21 cellular contexts compared by ENCODE assay signal in the genomic region with DNA sequence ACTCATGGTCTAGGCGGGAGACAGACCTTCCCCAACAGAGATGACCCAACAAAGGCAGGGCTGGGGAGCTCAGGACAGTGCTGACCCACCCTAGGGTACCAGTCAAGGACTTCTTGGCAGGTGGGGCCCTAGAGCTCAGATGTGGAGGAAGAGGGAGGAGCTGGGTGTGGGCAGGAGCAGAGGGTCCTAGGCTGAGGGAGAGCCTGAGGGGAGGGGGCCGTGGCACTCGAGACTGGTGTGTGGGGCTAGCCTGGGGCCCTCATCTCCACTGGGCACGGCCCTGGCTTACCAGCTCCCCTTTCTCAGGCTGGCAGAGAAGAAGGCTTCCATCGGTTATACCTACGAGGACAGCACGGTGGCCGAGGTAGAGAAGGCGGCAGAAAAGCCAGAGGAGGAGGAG. TPM values are rescaled to one million over a fixed set of nuclear protein-coding genes. Genes with fewer than 3 reads are reported as not detected.
DNase-seq lines count a peak whose midpoint lies in the region; ATAC-seq, FAIRE-seq and TF ChIP-seq lines count a peak whose summit lies in the region.
"Had no signal": no experiment of that assay in that cellular context is flagged by ENCODE, and none has a peak within 500 bp of the region (broad histone marks: within the 10 kb centered on the region; RNA-seq: fewer than 3 reads in every experiment).

No MANE protein-coding gene starts in this region.

- ATAC-seq in esophagus mucosa, result peak; percentile 11
- ATAC-seq in stimulated activated memory B cell treated with anti-CD40 and anti-IgM and Interleukin-4, amounts not matched to agents 10 μg/mL and 1 μg/mL and 100 μg/mL, for 72 hours, result no peak

- DNase-seq in H7, result peak; percentile 33
- DNase-seq in osteocyte (ENCODE audit: extremely low spot score, unreplicated experiment), result no peak
- DNase-seq in NCI-H2081 treated with DMSO at 0.1 percent for 48 hours (lab: John Stamatoyannopoulos, UW), result no peak
- no peak for DNase-seq in GM12891 (ENCODE audit: insufficient read length, low spot score)
- DNase-seq: CD8-positive, alpha-beta memory T cell; DMS79; NCI-H146; NCI-H2081; NCI-H510A treated with DMSO at 0.1 percent for 48 hours; NCI-H82; Peyer's patch; SHP77; SK-N-SH had no signal

- H3K9me3 Mint-ChIP-seq in stimulated activated memory B cell treated with anti-CD40 and anti-IgM and Interleukin-4, amounts not matched to agents 10 μg/mL and 1 μg/mL and 100 μg/mL, for 72 hours, result no peaks in the 10 kb centered on the region
- no peaks in the 10 kb centered on the region for H3K9me3 Mint-ChIP-seq in osteocyte (ENCODE audit: unreplicated experiment)
- H3K9me3 Mint-ChIP-seq: CD8-positive, alpha-beta memory T cell had no signal

- peaks cover 6% of the 10 kb centered on the region for H3K79me2 ChIP-seq in OCI-LY3 (ENCODE audit: low read length)

- H3K27me3 Mint-ChIP-seq in stimulated activated memory B cell treated with anti-CD40 and anti-IgM and Interleukin-4, amounts not matched to agents 10 μg/mL and 1 μg/mL and 100 μg/mL, for 72 hours, result no peaks in the 10 kb centered on the region
- no peaks in the 10 kb centered on the region for H3K27me3 Mint-ChIP-seq in osteocyte (ENCODE audit: unreplicated experiment)
- H3K27me3 Mint-ChIP-seq: CD8-positive, alpha-beta memory T cell had no signal

- H3K27me3 ChIP-seq in H7 (ENCODE audit: control insufficient read depth, insufficient read depth, low read length) (no peaks in the 10 kb centered on the region), OCI-LY3 (ENCODE audit: low read depth, low read length) (no peaks in the 10 kb centered on the region)
- H3K27me3 ChIP-seq: BLaER1, Peyer's patch had no signal

- no peak overlapping the region for H3K4me2 ChIP-seq in OCI-LY3 (ENCODE audit: low read length)
- H3K4me2 ChIP-seq: BLaER1, KMS-11, SK-N-SH had no signal

- no peak for FAIRE-seq in GM12891 (lab: Jason Lieb, UNC)
- FAIRE-seq: D721Med had no signal

- H3K36me3 Mint-ChIP-seq in stimulated activated memory B cell treated with anti-CD40 and anti-IgM and Interleukin-4, amounts not matched to agents 10 μg/mL and 1 μg/mL and 100 μg/mL, for 72 hours, result peaks cover 70% of the 10 kb centered on the region
- H3K36me3 Mint-ChIP-seq in osteocyte (ENCODE audit: unreplicated experiment), result peaks cover 48% of the 10 kb centered on the region

- no peaks in the 10 kb centered on the region for H3K9me3 ChIP-seq in OCI-LY3 (ENCODE audit: insufficient read depth, low read length)
- H3K9me3 ChIP-seq: BLaER1, Peyer's patch, SK-N-SH had no signal

- no peak overlapping the region for H2AFZ ChIP-seq in OCI-LY3 (ENCODE audit: low read depth, low read length)

- peak overlapping the region; percentile 44 for H3K27ac ChIP-seq in OCI-LY3 (ENCODE audit: low read length)
- H3K27ac ChIP-seq: BLaER1, KMS-11 had no signal

- TF ChIP-seq CTCF in OCI-LY3 (IDR thresholded peaks at IDR 0.05; ENCODE audit: low read depth, low read length), result no peak
- no peak for TF ChIP-seq CTCF in osteocyte (IDR thresholded peaks at IDR 0.05)

- H3K9ac ChIP-seq in OCI-LY3 (ENCODE audit: low read length), result no peak overlapping the region
- H3K9ac ChIP-seq: BLaER1, KMS-11, SK-N-SH had no signal

- H3K4me3 ChIP-seq in H7 (ENCODE audit: insufficient read depth, low read depth, low read length) (no peak overlapping the region), OCI-LY3 (ENCODE audit: low read length) (no peak overlapping the region)
- H3K4me3 ChIP-seq: BLaER1, Peyer's patch had no signal

- H4K20me1 ChIP-seq in OCI-LY3 (ENCODE audit: insufficient read depth, low read length), result peaks cover 8% of the 10 kb centered on the region

- peak overlapping the region; percentile 22 for H3K4me3 Mint-ChIP-seq in stimulated activated memory B cell treated with anti-CD40 and anti-IgM and Interleukin-4, amounts not matched to agents 10 μg/mL and 1 μg/mL and 100 μg/mL, for 72 hours
- no peak overlapping the region for H3K4me3 Mint-ChIP-seq in osteocyte (ENCODE audit: unreplicated experiment)
- H3K4me3 Mint-ChIP-seq: CD8-positive, alpha-beta memory T cell had no signal

- H3K4me1 Mint-ChIP-seq in stimulated activated memory B cell treated with anti-CD40 and anti-IgM and Interleukin-4, amounts not matched to agents 10 μg/mL and 1 μg/mL and 100 μg/mL, for 72 hours, result peaks cover 58% of the 10 kb centered on the region
- H3K4me1 Mint-ChIP-seq in osteocyte (ENCODE audit: unreplicated experiment), result peaks cover 3% of the 10 kb centered on the region

- H3K36me3 ChIP-seq in H7 (replicated peaks; ENCODE audit: control insufficient read depth, insufficient read depth, low read length), result peaks cover 53% of the 10 kb centered on the region
- H3K36me3 ChIP-seq in OCI-LY3 (replicated peaks; ENCODE audit: low read depth, low read length), result peaks cover 73% of the 10 kb centered on the region

- peak overlapping the region; percentile 73 for H3K27ac Mint-ChIP-seq in stimulated activated memory B cell treated with anti-CD40 and anti-IgM and Interleukin-4, amounts not matched to agents 10 μg/mL and 1 μg/mL and 100 μg/mL, for 72 hours
- H3K27ac Mint-ChIP-seq in osteocyte (ENCODE audit: unreplicated experiment), result no peak overlapping the region

- no peak for TF ChIP-seq POLR2A in GM12891 (IDR thresholded peaks at IDR 0.05; ENCODE audit: low read depth, low read length)

- H3K4me1 ChIP-seq in OCI-LY3 (ENCODE audit: low read length), result peaks cover 15% of the 10 kb centered on the region
- H3K4me1 ChIP-seq: Peyer's patch had no signal

TF ChIP-seq in GM12891, 5 proteins besides CTCF, POLR2A, EP300 and RAD21:
- TF ChIP-seq TAF1 (IDR thresholded peaks at IDR 0.05; ENCODE audit: low read depth, low read length), result no peak
- no peak for TF ChIP-seq POU2F2 (IDR thresholded peaks at IDR 0.05; ENCODE audit: low read depth, low read length)
- no peak for TF ChIP-seq POLR2AphosphoS5 (IDR thresholded peaks at IDR 0.05; ENCODE audit: low read depth, low read length)
- no peak for TF ChIP-seq PAX5 (IDR thresholded peaks at IDR 0.05; ENCODE audit: insufficient read depth, low read length, severe bottlenecking)
- no peak for TF ChIP-seq SPI1 (IDR thresholded peaks at IDR 0.05; ENCODE audit: low read depth, low read length)

RNA-seq across cellular contexts. Expression of gene CLASRP, which starts 18.6 kb away (rescaled TPM):
- total RNA-seq in H7 (2014; rRNA removed; shearing (Covaris generic)), result 31.4 and 35.2 TPM in 2 replicates
- total RNA-seq in esophagus mucosa (30.8 TPM), osteocyte (77.8 and 81.5 TPM in 2 replicates)
- polyA plus RNA-seq in GM12891 (2012; ENCODE audit: low read depth, missing spikeins), result 55.1 TPM

RNA-seq across cellular contexts. Expression of gene ZNF296, which starts 18.8 kb away (rescaled TPM):
- 2.6 and 4.2 TPM in 2 replicates for total RNA-seq in H7 (2014; rRNA removed; shearing (Covaris generic))
- total RNA-seq in esophagus mucosa (8.1 TPM), osteocyte (0.68 and 0.70 TPM in 2 replicates)
- polyA plus RNA-seq in GM12891 (2012; ENCODE audit: low read depth, missing spikeins), result 6.5 TPM
- total RNA-seq: G401, M059J had no signal

RNA-seq across cellular contexts. Expression of gene GEMIN7, which starts 21.6 kb away (rescaled TPM):
- total RNA-seq in H7 (2014; rRNA removed; shearing (Covaris generic)), result 72.2 and 77.0 TPM in 2 replicates
- total RNA-seq in esophagus mucosa (18.7 TPM), osteocyte (19.3 and 25.8 TPM in 2 replicates)
- polyA plus RNA-seq in GM12891 (2012; ENCODE audit: low read depth, missing spikeins), result 43.2 TPM

RNA-seq across cellular contexts. Expression of gene PPP1R37, which starts 35.5 kb away (rescaled TPM):
- total RNA-seq in H7 (2014; rRNA removed; shearing (Covaris generic)), result 30.0 and 32.9 TPM in 2 replicates
- total RNA-seq in esophagus mucosa (24.2 TPM), osteocyte (34.8 and 35.4 TPM in 2 replicates)
- 9.5 TPM for polyA plus RNA-seq in GM12891 (2012; ENCODE audit: low read depth, missing spikeins)

RNA-seq across cellular contexts. Expression of gene RELB, which starts 56.2 kb away (rescaled TPM):
- total RNA-seq in H7 (2014; rRNA removed; shearing (Covaris generic)), result 2.7 and 4.1 TPM in 2 replicates
- total RNA-seq in esophagus mucosa, result 6.6 TPM
- 14.3 and 15.1 TPM in 2 replicates for total RNA-seq in osteocyte
- polyA plus RNA-seq in GM12891 (2012; ENCODE audit: low read depth, missing spikeins), result 27.7 TPM
